In the genomic region with DNA sequence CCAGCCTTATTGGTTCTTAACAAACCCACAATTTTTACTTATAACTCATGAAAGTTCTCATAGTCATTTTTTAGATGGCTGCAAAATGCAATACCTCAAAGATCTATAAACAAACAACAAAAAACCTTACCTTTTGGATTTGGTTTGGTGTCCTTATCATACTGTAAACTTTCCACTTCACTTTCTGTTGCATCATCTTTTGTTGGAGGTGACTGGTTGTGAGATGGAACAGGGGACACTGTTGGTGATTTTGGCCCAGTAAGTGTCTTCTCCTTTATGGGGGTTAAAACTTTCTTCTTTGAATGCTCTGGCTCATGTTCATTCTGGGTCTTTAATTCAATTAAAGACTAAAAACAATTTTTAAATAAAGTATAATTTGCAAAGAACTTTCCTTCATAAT, we compare ENCODE assay signal across 35 cellular contexts.
"Had no signal": no experiment of that assay in that cellular context is flagged by ENCODE, and none has a peak within 500 bp of the region (broad histone marks: within the 10 kb centered on the region; RNA-seq: fewer than 3 reads in every experiment).

No MANE protein-coding gene starts in this region.

- H3K9me3 ChIP-seq: MG63 had no signal

- H3K27me3 ChIP-seq: MG63 had no signal

- H3K4me3 ChIP-seq: MG63 had no signal

- DNase-seq: Karpas-422, Kasumi-1, MG63, MM.1S, MV-4-11, NCI-H1048, NCI-H1092, NCI-H1092 treated with DMSO at 0.1 percent for 48 hours, NCI-H1105, NCI-H1105 treated with DMSO at 0.1 percent for 48 hours, NCI-H1417, NCI-H1417 treated with DMSO at 0.1 percent for 48 hours, NCI-H1436, NCI-H1436 treated with DMSO at 0.1 percent for 48 hours, NCI-H146, NCI-H1694, NCI-H1694 treated with DMSO at 0.1 percent for 48 hours, NCI-H187, NCI-H187 treated with DMSO at 0.1 percent for 48 hours, NCI-H1930, NCI-H2029, NCI-H2029 treated with DMSO at 0.1 percent for 48 hours, NCI-H2081, NCI-H2081 treated with DMSO at 0.1 percent for 48 hours, NCI-H2107, NCI-H2171, NCI-H2171 treated with DMSO at 0.1 percent for 48 hours, NCI-H2227 treated with DMSO at 0.1 percent for 48 hours, NCI-H226, NCI-H345, NCI-H446, NCI-H446 treated with DMSO at 0.1 percent for 48 hours, NCI-H510A, NCI-H510A treated with DMSO at 0.1 percent for 48 hours, NCI-H524 had no signal
